In the genomic region with DNA sequence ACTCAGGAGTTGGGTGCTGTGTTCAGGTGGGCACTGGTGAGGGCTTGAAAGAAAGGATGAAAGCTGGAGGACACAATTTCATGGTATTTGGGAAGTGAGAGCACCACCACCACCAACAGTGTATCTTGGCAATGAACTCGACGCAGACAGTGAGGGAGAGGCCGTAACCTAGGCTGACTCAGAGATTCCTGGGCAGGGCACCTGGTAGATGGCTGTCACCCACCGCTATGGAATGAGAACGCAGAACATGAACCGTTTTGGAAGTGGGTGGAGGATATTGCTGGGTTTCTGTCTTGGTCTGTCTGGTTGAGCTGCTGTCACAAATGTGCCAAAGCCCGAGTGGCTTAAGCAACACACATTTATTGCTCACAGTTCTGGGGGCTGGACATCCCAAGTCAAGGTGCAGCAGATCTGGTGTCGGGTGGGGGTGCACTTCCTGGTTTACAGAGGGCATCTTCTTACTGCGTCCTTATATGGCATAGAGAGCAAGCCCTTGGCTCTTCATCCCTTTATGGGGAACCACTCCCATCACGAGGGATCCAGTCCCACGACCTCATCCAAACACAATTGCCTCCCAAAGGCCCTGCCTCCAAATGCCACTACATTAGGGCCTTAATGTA, we compare ENCODE assay signal across 12 cellular contexts.
"Had no signal": no experiment of that assay in that cellular context is flagged by ENCODE, and none has a peak within 500 bp of the region (broad histone marks: within the 10 kb centered on the region; RNA-seq: fewer than 3 reads in every experiment).

No MANE protein-coding gene starts in this region.

- H3K36me3 ChIP-seq: cardiac muscle cell had no signal

- H3K9me3 Mint-ChIP-seq: activated naive CD4-positive, alpha-beta T cell treated with anti-CD3 and anti-CD28 coated beads, Interleukin-2, amount 10 ng/mL, durations not matched to agents 7 days and 5 days; endodermal cell; nephron; stimulated activated naive CD8-positive, alpha-beta T cell treated with anti-CD3 and anti-CD28 coated beads, Interleukin-15, Interleukin-2, amounts not matched to agents 100 ng/mL and 50 ng/mL, for 24 hours; T-helper 2 cell treated with Interferon-gamma antibody and Interleukin-4, amounts not matched to agents 5 μg/mL and 100 μg/mL, for 36 hours; type B pancreatic cell had no signal

- DNase-seq: activated CD4-positive, alpha-beta T cell treated with anti-CD3 and anti-CD28 coated beads for 1 hour; activated CD4-positive, alpha-beta T cell treated with anti-CD3 and anti-CD28 coated beads, Interleukin-2, amount 50 U/mL, for 4 hours; activated naive CD4-positive, alpha-beta T cell treated with anti-CD3 and anti-CD28 coated beads, Interleukin-2, amount 10 ng/mL, durations not matched to agents 7 days and 5 days; endodermal cell; right cardiac atrium; small intestine had no signal

- H3K27me3 Mint-ChIP-seq: type B pancreatic cell had no signal

- H3K4me3 Mint-ChIP-seq: activated naive CD4-positive, alpha-beta T cell treated with anti-CD3 and anti-CD28 coated beads, Interleukin-2, amount 10 ng/mL, durations not matched to agents 7 days and 5 days; endodermal cell; nephron; stimulated activated naive CD8-positive, alpha-beta T cell treated with anti-CD3 and anti-CD28 coated beads, Interleukin-15, Interleukin-2, amounts not matched to agents 100 ng/mL and 50 ng/mL, for 24 hours; T-helper 2 cell treated with Interferon-gamma antibody and Interleukin-4, amounts not matched to agents 5 μg/mL and 100 μg/mL, for 36 hours; type B pancreatic cell had no signal

- H3K27ac ChIP-seq: cardiac muscle cell had no signal

- H3K36me3 Mint-ChIP-seq: activated naive CD4-positive, alpha-beta T cell treated with anti-CD3 and anti-CD28 coated beads, Interleukin-2, amount 10 ng/mL, durations not matched to agents 7 days and 5 days; type B pancreatic cell had no signal

- H3K27ac Mint-ChIP-seq: activated naive CD4-positive, alpha-beta T cell treated with anti-CD3 and anti-CD28 coated beads, Interleukin-2, amount 10 ng/mL, durations not matched to agents 7 days and 5 days; endodermal cell; progenitor cell of endocrine pancreas; stimulated activated naive CD8-positive, alpha-beta T cell treated with anti-CD3 and anti-CD28 coated beads, Interleukin-15, Interleukin-2, amounts not matched to agents 100 ng/mL and 50 ng/mL, for 24 hours; T-helper 2 cell treated with Interferon-gamma antibody and Interleukin-4, amounts not matched to agents 5 μg/mL and 100 μg/mL, for 36 hours; type B pancreatic cell had no signal

- H3K4me1 Mint-ChIP-seq: activated naive CD4-positive, alpha-beta T cell treated with anti-CD3 and anti-CD28 coated beads, Interleukin-2, amount 10 ng/mL, durations not matched to agents 7 days and 5 days had no signal

- ATAC-seq: right cardiac atrium had no signal

- H3K27me3 ChIP-seq: cardiac muscle cell had no signal

- H3K4me3 ChIP-seq: cardiac muscle cell had no signal
